ENCODE assay signal across 31 cellular contexts in the genomic region with DNA sequence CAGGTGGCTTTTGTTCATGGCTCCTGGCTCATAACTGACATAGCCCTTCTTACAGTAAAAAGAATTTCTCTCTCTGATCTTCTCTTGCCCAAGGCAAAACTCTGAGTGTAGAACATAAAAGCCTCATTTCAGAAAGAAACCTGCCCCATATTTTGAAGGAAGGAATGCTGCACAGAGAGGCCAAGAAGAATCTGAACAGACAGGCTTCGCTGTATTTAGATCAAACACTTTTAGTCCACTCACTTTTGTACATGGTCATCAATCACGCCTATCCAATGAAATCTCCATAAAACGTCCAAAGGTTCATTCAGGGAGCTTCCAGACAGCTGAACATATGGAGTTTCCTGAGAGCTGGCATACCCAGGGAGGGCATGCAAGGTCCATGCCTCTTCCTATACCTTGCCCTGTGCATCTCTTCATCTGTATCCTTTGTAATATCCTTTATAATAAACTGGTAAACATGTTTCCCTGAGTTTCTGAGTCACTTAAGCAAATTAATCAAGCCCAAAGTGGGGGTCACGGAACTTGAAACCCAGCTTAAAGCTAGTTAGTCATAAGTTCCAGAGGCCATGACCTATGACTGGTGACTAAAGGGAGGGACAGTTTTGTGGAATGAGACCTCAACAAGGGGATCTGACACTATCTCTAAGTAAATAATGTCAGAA.
DNase-seq lines count a peak whose midpoint lies in the region; ATAC-seq, FAIRE-seq and TF ChIP-seq lines count a peak whose summit lies in the region.
"Had no signal": no experiment of that assay in that cellular context is flagged by ENCODE, and none has a peak within 500 bp of the region (broad histone marks: within the 10 kb centered on the region; RNA-seq: fewer than 3 reads in every experiment).

No MANE protein-coding gene starts in this region.

- peaks cover 56% of the 10 kb centered on the region for H3K4me1 ChIP-seq in HepG2 (ENCODE audit: insufficient read depth, low read length)
- no peaks in the 10 kb centered on the region for H3K4me1 ChIP-seq in right lobe of liver
- H3K4me1 ChIP-seq in adipocyte (ENCODE audit: control insufficient read depth, insufficient read depth, low read length): no peaks in the 10 kb centered on the region
- no peaks in the 10 kb centered on the region for H3K4me1 ChIP-seq in hepatocyte (ENCODE audit: insufficient read depth)
- H3K4me1 ChIP-seq in H9 (ENCODE audit: insufficient read depth, low read length): no peaks in the 10 kb centered on the region
- H3K4me1 ChIP-seq: colonic mucosa, esophagus muscularis mucosa, tibial nerve had no signal

- H4K5ac ChIP-seq in H9 (ENCODE audit: insufficient read length, low read depth, low read length): no peak overlapping the region

- no peak overlapping the region for H3K18ac ChIP-seq in H9 (ENCODE audit: insufficient read length, low read depth, low read length)

- no peaks in the 10 kb centered on the region for H3K79me1 ChIP-seq in H9 (ENCODE audit: insufficient read depth, low read depth, low read length, poor library complexity, severe bottlenecking)

- peak overlapping the region; percentile 66 for H3K27ac ChIP-seq in HepG2 (ENCODE audit: extremely low read length, insufficient read depth, low read length)
- H3K27ac ChIP-seq in right lobe of liver: no peak overlapping the region
- peak overlapping the region; percentile 29 for H3K27ac ChIP-seq in hepatocyte
- H3K27ac ChIP-seq in H9 (ENCODE audit: insufficient read length, low read depth, low read length): no peak overlapping the region
- H3K27ac ChIP-seq: A549, cardiac muscle cell, colonic mucosa, esophagus muscularis mucosa, tibial nerve had no signal

- H2BK15ac ChIP-seq in H9 (ENCODE audit: low read depth, low read length): no peak overlapping the region

- TF ChIP-seq EP300 in HepG2 (IDR thresholded peaks at IDR 0.05; ENCODE audit: low read depth in 2 of 2, low read length in 2 of 2) (peak in 1 of 2 experiments; percentile 81; a peak in 2 of 4 replicates), HepG2 (CRISPR knock-in tag; IDR thresholded peaks at IDR 0.05; ENCODE audit: borderline replicate concordance) (no peak)

- H2AFZ ChIP-seq in HepG2 (ENCODE audit: low read length) (peak overlapping the region; percentile 61), hepatocyte (no peak overlapping the region), H9 (ENCODE audit: low read length) (no peak overlapping the region)

- H3K27ac Mint-ChIP-seq in type B pancreatic cell: peak overlapping the region; percentile 87
- H3K27ac Mint-ChIP-seq in H9: no peak overlapping the region
- H3K27ac Mint-ChIP-seq: activated CD8-positive, alpha-beta memory T cell treated with anti-CD3 and anti-CD28 coated beads, Interleukin-2, amount 10 ng/mL, durations not matched to agents 7 days and 5 days; activated naive CD4-positive, alpha-beta T cell treated with anti-CD3 and anti-CD28 coated beads for 36 hours; CD8-positive, alpha-beta memory T cell; mesothelial cell of epicardium; naive thymus-derived CD4-positive, alpha-beta T cell; T-helper 2 cell treated with Interferon-gamma antibody and Interleukin-4, amounts not matched to agents 5 μg/mL and 100 μg/mL, for 36 hours had no signal

- CTCF ChIA-PET in HepG2 (lab: Yijun Ruan, JAX; ENCODE audit: low intra/inter-chr PET ratio, low total read pairs): no interaction called here

- in situ Hi-C loops in HepG2 (cut with HindIII; ENCODE audit: extremely low pct_ligation_motif_present, low pct_unique_long_range_greater_than_20kb): no loop called here

- no peak overlapping the region for H2BK20ac ChIP-seq in H9 (ENCODE audit: low read depth, low read length, poor library complexity, severe bottlenecking)

- H3K27me3 Mint-ChIP-seq in type B pancreatic cell: no peaks in the 10 kb centered on the region
- H3K27me3 Mint-ChIP-seq in H9 (ENCODE audit: low read depth): no peaks in the 10 kb centered on the region; the same call in 1 of the 2 replicates

- H3T11ph ChIP-seq in H9 (ENCODE audit: low read length): no peak overlapping the region

- no peak overlapping the region for H3K4ac ChIP-seq in H9 (ENCODE audit: low read depth, low read length)

- peak; percentile 94 for ATAC-seq in HepG2
- ATAC-seq in right lobe of liver: no peak
- ATAC-seq: A549; activated CD8-positive, alpha-beta memory T cell treated with anti-CD3 and anti-CD28 coated beads, Interleukin-2, amount 10 ng/mL, durations not matched to agents 7 days and 5 days; naive thymus-derived CD4-positive, alpha-beta T cell had no signal

- no peak overlapping the region for H3K14ac ChIP-seq in H9 (ENCODE audit: insufficient read depth, low read length)

- H3K23ac ChIP-seq in H9 (ENCODE audit: insufficient read length, low read depth, low read length): no peak overlapping the region

- no peaks in the 10 kb centered on the region for H3K4me1 Mint-ChIP-seq in type B pancreatic cell (ENCODE audit: unreplicated experiment)
- H3K4me1 Mint-ChIP-seq in H9: peaks cover 5% of the 10 kb centered on the region in 2 experiments; a peak in 3 of 4 replicates
- H3K4me1 Mint-ChIP-seq: CD8-positive, alpha-beta memory T cell; mesothelial cell of epicardium had no signal

- intact Hi-C loops in HepG2 (cut with micrococcal nuclease; ENCODE audit: unreplicated experiment) (no loop called here), right lobe of liver (cut with DNase I) (no loop called here)

- no peak overlapping the region for H2BK120ac ChIP-seq in H9 (ENCODE audit: low read depth, low read length, poor library complexity, severe bottlenecking)

- no peak overlapping the region for H2BK12ac ChIP-seq in H9 (ENCODE audit: insufficient read length, low read depth, low read length)

- no peaks in the 10 kb centered on the region for H3K23me2 ChIP-seq in H9 (ENCODE audit: insufficient read length, low read depth, low read length, poor library complexity, severe bottlenecking)

- H3K4me2 ChIP-seq in HepG2 (ENCODE audit: low read depth, low read length) (peak overlapping the region; percentile 79), hepatocyte (no peak overlapping the region), H9 (ENCODE audit: insufficient read depth, insufficient read length, low read length) (no peak overlapping the region)
- H3K4me2 ChIP-seq: A549 had no signal

- H3K27me3 ChIP-seq in HepG2 (ENCODE audit: control insufficient read depth in 1 of 2, insufficient read depth in 2 of 2, low read length in 2 of 2): no peaks in the 10 kb centered on the region
- no peaks in the 10 kb centered on the region for H3K27me3 ChIP-seq in right lobe of liver
- no peaks in the 10 kb centered on the region for H3K27me3 ChIP-seq in adipocyte (replicated peaks; ENCODE audit: control insufficient read depth, insufficient read depth, low read length)
- H3K27me3 ChIP-seq in hepatocyte: no peaks in the 10 kb centered on the region
- no peaks in the 10 kb centered on the region for H3K27me3 ChIP-seq in H9 (ENCODE audit: insufficient read depth, low read length)
- H3K27me3 ChIP-seq: cardiac muscle cell, colonic mucosa, esophagus muscularis mucosa, tibial nerve had no signal

- H3K36me3 ChIP-seq in HepG2 (replicated peaks in 1 of 2; ENCODE audit: control insufficient read depth in 1 of 2, insufficient read depth in 2 of 2, low read length in 2 of 2) (no peaks in the 10 kb centered on the region), right lobe of liver (no peaks in the 10 kb centered on the region), adipocyte (ENCODE audit: control insufficient read depth, insufficient read depth, low read length, severe bottlenecking) (no peaks in the 10 kb centered on the region), hepatocyte (replicated peaks; ENCODE audit: insufficient read depth, low read depth) (no peaks in the 10 kb centered on the region)
- H3K36me3 ChIP-seq: cardiac muscle cell, colonic mucosa, esophagus muscularis mucosa, tibial nerve had no signal

- H2AK5ac ChIP-seq in H9 (ENCODE audit: insufficient read length, low read length): no peak overlapping the region

- no peak overlapping the region for H4K8ac ChIP-seq in H9 (replicated peaks; ENCODE audit: insufficient read length, low read depth, low read length)

- H3K9ac ChIP-seq in HepG2 (ENCODE audit: insufficient read depth, low read depth, low read length) (peak overlapping the region; percentile 60), adipocyte (ENCODE audit: low read length) (no peak overlapping the region), H9 (ENCODE audit: extremely low read depth, insufficient read length, low read length) (no peak overlapping the region)

- H4K91ac ChIP-seq in H9 (ENCODE audit: insufficient read length, low read depth, low read length): no peak overlapping the region

- peaks cover 26% of the 10 kb centered on the region for H3K79me2 ChIP-seq in HepG2 (ENCODE audit: insufficient read depth, low read length)
- H3K79me2 ChIP-seq in hepatocyte: no peaks in the 10 kb centered on the region
- no peaks in the 10 kb centered on the region for H3K79me2 ChIP-seq in H9 (ENCODE audit: insufficient read depth, low read length)

- no peak for TF ChIP-seq POLR2A in HepG2 (IDR thresholded peaks at IDR 0.05; ENCODE audit: insufficient read depth in 1 of 2, low read depth in 2 of 2, low read length in 2 of 2)
- no peak for TF ChIP-seq POLR2A in right lobe of liver (IDR thresholded peaks at IDR 0.05)

- H3K36me3 Mint-ChIP-seq in type B pancreatic cell (peaks cover 9% of the 10 kb centered on the region), H9 (ENCODE audit: insufficient read depth in 1 of 3, low read depth in 3 of 3) (peaks cover 5 to 38% (median 22%) of the 10 kb centered on the region in 3 experiments; a peak in 6 of 7 replicates)

- FAIRE-seq in HepG2 (lab: Jason Lieb, UNC): peak; percentile 71
- FAIRE-seq: islet of Langerhans had no signal

- DNase-seq in HepG2 (ENCODE audit: low spot score) (peak; percentile 89), right lobe of liver (no peak), adipocyte (ENCODE audit: low read depth) (peak; percentile 45), hepatocyte (ENCODE audit: low spot score) (no peak), type B pancreatic cell (ENCODE audit: extremely low spot score, unreplicated experiment) (no peak), H9 (no peak)
- no peak for DNase-seq in activated CD4-positive, CD25-positive, alpha-beta regulatory T cell (lab: John Stamatoyannopoulos, UW)
- DNase-seq in stimulated activated CD8-positive, alpha-beta memory T cell treated with anti-CD3 and anti-CD28 coated beads, Interleukin-4, amount 100 ng/mL, for 48 hours: no peak
- DNase-seq: activated CD4-positive, alpha-beta T cell treated with anti-CD3 and anti-CD28 coated beads, Interleukin-2, amount 50 U/mL, for 1 hour; activated CD8-positive, alpha-beta memory T cell treated with anti-CD3 and anti-CD28 coated beads, Interleukin-2, amount 10 ng/mL, durations not matched to agents 7 days and 5 days; activated naive CD4-positive, alpha-beta T cell treated with anti-CD3 and anti-CD28 coated beads for 36 hours; activated T-cell treated with anti-CD3 and anti-CD28 coated beads, Interleukin-2, amount 50 U/mL, for 48 hours; AML-193; anterior cingulate cortex; CD8-positive, alpha-beta memory T cell; colonic mucosa; DMS153; effector memory CD4-positive, alpha-beta T cell; GF-D8; KG1; naive thymus-derived CD4-positive, alpha-beta T cell; nucleus accumbens; Right ventricle myocardium superior; stimulated activated CD4-positive, alpha-beta T cell treated with anti-CD3 and anti-CD28 coated beads, Interleukin-2, amount 100 ng/mL, for 24 hours had no signal

- TSS peak; percentile 90 for BruUV-seq in HepG2 (replicated peaks; lab: Mats Ljungman, UMichigan)

- 27% methylated on average over 4 of the region's 4 CpGs for WGBS in HepG2 (ENCODE audit: low lambda C conversion rate)
- 73% methylated on average over 4 of the region's 4 CpGs for WGBS in right lobe of liver (ENCODE audit: insufficient coverage, low coverage, low lambda C conversion rate, missing lambda C conversion rate)
- 66% methylated on average over 4 of the region's 4 CpGs for WGBS in hepatocyte (ENCODE audit: low lambda C conversion rate, missing lambda C conversion rate)
- WGBS in H9 (ENCODE audit: extremely low coverage, insufficient read length, low lambda C conversion rate): no CpG with 5 or more reads among the region's 4 CpGs

- no peak overlapping the region for H3K56ac ChIP-seq in H9 (ENCODE audit: insufficient read length, low read depth, low read length)

- H3K9me3 ChIP-seq in HepG2 (ENCODE audit: low read length): peaks cover 16% of the 10 kb centered on the region
- H3K9me3 ChIP-seq in right lobe of liver: no peaks in the 10 kb centered on the region
- H3K9me3 ChIP-seq in adipocyte (ENCODE audit: control insufficient read depth, low read length): peaks cover 29% of the 10 kb centered on the region
- H3K9me3 ChIP-seq in hepatocyte (ENCODE audit: low read depth): peaks cover 7% of the 10 kb centered on the region
- H3K9me3 ChIP-seq in H9 (ENCODE audit: control insufficient read depth, low read depth, low read length): no peaks in the 10 kb centered on the region
- H3K9me3 ChIP-seq: colonic mucosa had no signal

- no peak for TF ChIP-seq CTCF in HepG2 (CRISPR knock-in tag; IDR thresholded peaks at IDR 0.05)
- no peak for TF ChIP-seq CTCF in right lobe of liver (IDR thresholded peaks at IDR 0.05)
- no peak for TF ChIP-seq CTCF in hepatocyte (IDR thresholded peaks at IDR 0.05; ENCODE audit: poor library complexity)
- TF ChIP-seq CTCF in type B pancreatic cell (conservative IDR thresholded peaks at IDR 0.05): no peak
- no peak for TF ChIP-seq CTCF in H9 (conservative IDR thresholded peaks at IDR 0.05)

- no peak for TF ChIP-seq RAD21 in HepG2 (CRISPR knock-in tag; IDR thresholded peaks at IDR 0.05)

- no peak overlapping the region for H2BK5ac ChIP-seq in H9 (ENCODE audit: insufficient read length, low read length)

- H3K9me3 Mint-ChIP-seq in type B pancreatic cell (peaks cover 14% of the 10 kb centered on the region), H9 (peaks cover 39 to 46% of the 10 kb centered on the region in 2 experiments)

- H3K4me3 Mint-ChIP-seq in type B pancreatic cell: no peak overlapping the region
- H3K4me3 Mint-ChIP-seq in H9: no peak overlapping the region
- H3K4me3 Mint-ChIP-seq: activated CD8-positive, alpha-beta memory T cell treated with anti-CD3 and anti-CD28 coated beads, Interleukin-2, amount 10 ng/mL, durations not matched to agents 7 days and 5 days; activated naive CD4-positive, alpha-beta T cell treated with anti-CD3 and anti-CD28 coated beads for 36 hours; CD8-positive, alpha-beta memory T cell; mesothelial cell of epicardium; naive thymus-derived CD4-positive, alpha-beta T cell; T-helper 2 cell treated with Interferon-gamma antibody and Interleukin-4, amounts not matched to agents 5 μg/mL and 100 μg/mL, for 36 hours had no signal

- no peaks in the 10 kb centered on the region for H3K9me2 ChIP-seq in hepatocyte (replicated peaks; ENCODE audit: insufficient read depth)

- no peaks in the 10 kb centered on the region for H4K20me1 ChIP-seq in HepG2 (ENCODE audit: insufficient read depth, low read length)
- H4K20me1 ChIP-seq in hepatocyte (ENCODE audit: insufficient read depth, poor library complexity, severe bottlenecking): no peaks in the 10 kb centered on the region
- H4K20me1 ChIP-seq in H9 (ENCODE audit: control insufficient read depth, insufficient read depth, insufficient read length): no peaks in the 10 kb centered on the region

- peak overlapping the region; percentile 23 to 54 (median 32) for H3K4me3 ChIP-seq in HepG2 (replicated peaks in 1 of 3; ENCODE audit: insufficient read depth in 1 of 3, low read depth in 2 of 3, low read length in 3 of 3)
- H3K4me3 ChIP-seq in right lobe of liver: no peak overlapping the region
- H3K4me3 ChIP-seq in adipocyte (ENCODE audit: low read length): no peak overlapping the region
- no peak overlapping the region for H3K4me3 ChIP-seq in hepatocyte
- H3K4me3 ChIP-seq: A549, cardiac muscle cell, colonic mucosa, esophagus muscularis mucosa, tibial nerve had no signal

- POLR2A ChIA-PET in HepG2 (lab: Yijun Ruan, JAX): interaction anchor here (1.2 kb wide), 2 partner anchors 9 to 18 kb away, joined by 7 to 10 read pairs; no protein-coding TSS in a partner anchor

Comparison
In these comparisons a context has a peak if more than half of its experiments do, and no peak if none do; other contexts are left out.
1. DNase-seq: peak in HepG2 (single experiment) and adipocyte (single experiment); none in right lobe of liver (0 of 3), hepatocyte (single experiment), type B pancreatic cell (single experiment), activated CD4-positive, CD25-positive, alpha-beta regulatory T cell (0 of 4), stimulated activated CD8-positive, alpha-beta memory T cell treated with anti-CD3 and anti-CD28 coated beads, Interleukin-4, amount 100 ng/mL, for 48 hours (single experiment) and H9 (single experiment).
2. H3K27ac ChIP-seq: peak in HepG2 (single experiment) and hepatocyte (single experiment); none in right lobe of liver (0 of 3) and H9 (single experiment).
3. H3K4me3 ChIP-seq: peak in HepG2 (3 of 3); none in right lobe of liver (0 of 3), adipocyte (single experiment) and hepatocyte (single experiment).